In the genomic region with DNA sequence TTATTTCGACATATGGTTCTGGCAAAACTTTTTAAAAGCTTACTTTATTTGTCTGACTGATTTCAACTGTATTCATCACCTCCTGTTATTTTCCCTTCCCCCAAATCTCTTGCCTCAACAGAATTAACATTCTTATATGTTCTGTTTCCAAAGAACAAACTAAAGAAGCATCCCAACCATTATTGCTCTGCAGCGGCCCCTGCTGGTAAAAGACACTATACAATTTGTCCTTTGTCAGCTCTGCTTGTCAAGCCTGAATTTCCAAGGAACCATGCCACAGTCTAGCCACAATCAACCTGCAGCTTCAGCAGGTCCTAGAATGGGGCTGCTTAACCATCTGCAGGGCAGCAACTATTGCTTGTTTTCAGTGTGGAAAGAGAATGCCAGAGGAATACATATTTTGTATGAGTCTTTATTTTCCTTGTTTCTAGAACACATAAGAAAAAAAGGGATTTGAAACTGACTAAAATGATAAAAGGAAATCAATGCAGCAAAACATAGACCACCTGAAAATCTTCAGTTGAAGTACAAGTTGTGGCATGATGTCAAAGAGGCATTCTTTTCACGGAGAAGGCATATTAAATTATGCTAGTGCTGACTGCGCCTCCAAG, we compare ENCODE assay signal across 8 cellular contexts.
A peak's percentile ranks its signal among the peaks of the same experiment; 100 is the strongest.
DNase-seq lines count a peak whose midpoint lies in the region; ATAC-seq and TF ChIP-seq lines count a peak whose summit lies in the region.

No MANE protein-coding gene starts in this region.

- H3K4me3 ChIP-seq in Jurkat, Clone E6-1 (ENCODE audit: low read length): no peak overlapping the region
- no peak overlapping the region for H3K4me3 ChIP-seq in heart right ventricle

- H3K9me3 ChIP-seq in heart right ventricle: peaks cover 0 to 5% (median 0%) of the 10 kb centered on the region in 11 donors

- peak overlapping the region in 4 of 10 donors; percentile 12 to 68 (median 50) for H3K27ac ChIP-seq in heart right ventricle

- TF ChIP-seq CTCF in heart right ventricle (IDR thresholded peaks at IDR 0.05): peak; percentile 60 to 88 (median 79)

- DNase-seq in COR-L47 (lab: John Stamatoyannopoulos, UW) (peak; percentile 61), RPMI8226 (peak; percentile 63), heart right ventricle (peak; percentile 67 to 83), renal cortical epithelial cell (ENCODE audit: low read depth) (peak; percentile 56)
- peak; percentile 45 for DNase-seq in Jurkat, Clone E6-1 (ENCODE audit: low read depth, low spot score)
- peak; percentile 39 for DNase-seq in activated naive CD4-positive, alpha-beta T cell treated with anti-CD3 and anti-CD28 coated beads, Interleukin-2, amount 50 U/mL, for 16 hours

- intact Hi-C loops in heart right ventricle (cut with DNase I): loop anchor here in 1 of 10 donors (10.0 kb wide), 1 partner anchor 1694 kb away; no protein-coding TSS in a partner anchor

- 44 to 47% methylated on average over 4 of the region's 4 CpGs for WGBS in heart right ventricle, 2 donors

- H3K4me1 ChIP-seq in heart right ventricle: peaks cover 0 to 24% (median 5%) of the 10 kb centered on the region in 9 donors

- no peaks in the 10 kb centered on the region for H3K27me3 ChIP-seq in heart right ventricle

- H3K36me3 ChIP-seq in heart right ventricle: no peaks in the 10 kb centered on the region

- peak; percentile 80 for ATAC-seq in GM19463 (IDR thresholded peaks at IDR 0.05; ENCODE audit: unreplicated experiment)
- peak in 6 of 8 donors; percentile 23 to 82 (median 64) for ATAC-seq in heart right ventricle
- ATAC-seq in GM21576 (IDR thresholded peaks at IDR 0.05; ENCODE audit: unreplicated experiment): no peak
